Comparison of ENCODE assay signal across 26 cellular contexts in genomic region chr11:109857637-109858036, GRCh38.
DNase-seq lines count a peak whose midpoint lies in the region; ATAC-seq, FAIRE-seq and TF ChIP-seq lines count a peak whose summit lies in the region.
"Had no signal": no experiment of that assay in that cellular context is flagged by ENCODE, and none has a peak within 500 bp of the region (broad histone marks: within the 10 kb centered on the region; RNA-seq: fewer than 3 reads in every experiment).

No MANE protein-coding gene starts in this region.

- no peak overlapping the region for H3K27ac Mint-ChIP-seq in activated CD4-positive, alpha-beta memory T cell treated with anti-CD3 and anti-CD28 coated beads, Interleukin-2, amount 10 ng/mL, durations not matched to agents 7 days and 5 days
- H3K27ac Mint-ChIP-seq: CD14-positive monocyte; CD4-positive, alpha-beta memory T cell; CD4-positive, CD25-positive, alpha-beta regulatory T cell had no signal

- CTCF ChIA-PET in HCT116 (lab: Charles Lee) (interaction anchor here (1.8 kb wide), 1 partner anchor 82 kb away, joined by 6 read pairs; no protein-coding TSS in a partner anchor), K562 (lab: Yijun Ruan, JAX; ENCODE audit: low intra/inter-chr PET ratio) (no interaction called here)
- CTCF ChIA-PET in activated CD4-positive, alpha-beta memory T cell treated with anti-CD3 and anti-CD28 coated beads, Interleukin-2, amount 10 ng/mL, durations not matched to agents 7 days and 5 days (lab: Charles Lee): no interaction called here

- H3K4me1 Mint-ChIP-seq in activated CD4-positive, alpha-beta memory T cell treated with anti-CD3 and anti-CD28 coated beads, Interleukin-2, amount 10 ng/mL, durations not matched to agents 7 days and 5 days: no peaks in the 10 kb centered on the region
- H3K4me1 Mint-ChIP-seq: CD14-positive monocyte; CD4-positive, alpha-beta memory T cell; CD8-positive, alpha-beta memory T cell had no signal

- H3K36me3 ChIP-seq in HCT116 (ENCODE audit: control insufficient read depth in 1 of 2, insufficient read depth in 2 of 2, low read length in 2 of 2) (no peaks in the 10 kb centered on the region), adrenal gland (replicated peaks in 1 of 2) (no peaks in the 10 kb centered on the region), K562 (ENCODE audit: control insufficient read depth, insufficient read depth, low read length) (no peaks in the 10 kb centered on the region), smooth muscle cell (ENCODE audit: low read depth) (no peaks in the 10 kb centered on the region), brain microvascular endothelial cell (replicated peaks) (no peaks in the 10 kb centered on the region)
- H3K36me3 ChIP-seq: BE2C, BLaER1 had no signal

- no peak for TF ChIP-seq CTCF in HCT116 (IDR thresholded peaks at IDR 0.05 in 2 of 3, conservative IDR thresholded peaks at IDR 0.05 in 1 of 3; ENCODE audit: borderline replicate concordance in 1 of 3, insufficient read depth in 1 of 3, low read depth in 2 of 3, low read length in 2 of 3)
- TF ChIP-seq CTCF in adrenal gland (IDR thresholded peaks at IDR 0.05): no peak
- TF ChIP-seq CTCF in K562 (IDR thresholded peaks at IDR 0.05 in 2 of 3, conservative IDR thresholded peaks at IDR 0.05 in 1 of 3; ENCODE audit: insufficient read depth in 2 of 3, low read depth in 1 of 3, low read length in 3 of 3): no peak
- TF ChIP-seq CTCF in smooth muscle cell (IDR thresholded peaks at IDR 0.05; ENCODE audit: borderline replicate concordance, insufficient read depth, poor library complexity, severe bottlenecking): no peak
- no peak for TF ChIP-seq CTCF in brain microvascular endothelial cell (IDR thresholded peaks at IDR 0.05; ENCODE audit: low read depth, low read length, missing control alignments)

- no peak overlapping the region for H3K4me3 ChIP-seq in HCT116 (replicated peaks in 1 of 2; ENCODE audit: low read depth in 1 of 2, low read length in 2 of 2)
- H3K4me3 ChIP-seq in adrenal gland: no peak overlapping the region
- H3K4me3 ChIP-seq in K562: no peak overlapping the region
- no peak overlapping the region for H3K4me3 ChIP-seq in smooth muscle cell
- no peak overlapping the region for H3K4me3 ChIP-seq in brain microvascular endothelial cell (ENCODE audit: low read depth, low read length)
- H3K4me3 ChIP-seq: BLaER1 had no signal

- BruUV-seq in HCT116 (replicated peaks; lab: Mats Ljungman, UMichigan) (no TSS peak), K562 (replicated peaks; lab: Mats Ljungman, UMichigan) (no TSS peak)

- H3K4me2 ChIP-seq in HCT116 (ENCODE audit: low read length) (peak overlapping the region; percentile 52; the same call in 1 of the 2 replicates), K562 (ENCODE audit: insufficient read depth, low read length) (no peak overlapping the region), smooth muscle cell (no peak overlapping the region)
- H3K4me2 ChIP-seq: BLaER1 had no signal

- intact Hi-C loops in HCT116 (cut with micrococcal nuclease) (no loop called here), adrenal gland (cut with DNase I) (no loop called here), K562 (cut with micrococcal nuclease) (loop anchor here (5.0 to 10.0 kb wide), 3 partner anchors 237 to 1160 kb away; partner anchors contain the start of gene ZC3H12C)

- H3K4me3 Mint-ChIP-seq in activated CD4-positive, alpha-beta memory T cell treated with anti-CD3 and anti-CD28 coated beads, Interleukin-2, amount 10 ng/mL, durations not matched to agents 7 days and 5 days: no peak overlapping the region
- H3K4me3 Mint-ChIP-seq: CD14-positive monocyte; CD4-positive, alpha-beta memory T cell; CD4-positive, CD25-positive, alpha-beta regulatory T cell; CD8-positive, alpha-beta memory T cell had no signal

- no peaks in the 10 kb centered on the region for H3K36me3 Mint-ChIP-seq in activated CD4-positive, alpha-beta memory T cell treated with anti-CD3 and anti-CD28 coated beads, Interleukin-2, amount 10 ng/mL, durations not matched to agents 7 days and 5 days (ENCODE audit: low read depth)
- H3K36me3 Mint-ChIP-seq: CD14-positive monocyte; CD4-positive, alpha-beta memory T cell; CD4-positive, CD25-positive, alpha-beta regulatory T cell; CD8-positive, alpha-beta memory T cell had no signal

- no peaks in the 10 kb centered on the region for H3K27me3 ChIP-seq in HCT116 (ENCODE audit: insufficient read depth, low read length)
- H3K27me3 ChIP-seq in adrenal gland: no peaks in the 10 kb centered on the region
- H3K27me3 ChIP-seq in K562 (ENCODE audit: control insufficient read depth in 2 of 2, insufficient read depth in 2 of 2, low read length in 2 of 2): no peaks in the 10 kb centered on the region
- no peaks in the 10 kb centered on the region for H3K27me3 ChIP-seq in smooth muscle cell (ENCODE audit: low read depth)
- no peaks in the 10 kb centered on the region for H3K27me3 ChIP-seq in brain microvascular endothelial cell (replicated peaks)
- H3K27me3 ChIP-seq: BE2C, BLaER1 had no signal

- no peaks in the 10 kb centered on the region for H3K9me2 ChIP-seq in HCT116 (ENCODE audit: insufficient read depth)

- no peaks in the 10 kb centered on the region for H4K20me1 ChIP-seq in HCT116 (ENCODE audit: insufficient read depth)
- H4K20me1 ChIP-seq in K562 (replicated peaks; ENCODE audit: control insufficient read depth, insufficient read depth, low read length): no peaks in the 10 kb centered on the region
- H4K20me1 ChIP-seq in smooth muscle cell (ENCODE audit: low read depth): no peaks in the 10 kb centered on the region
- H4K20me1 ChIP-seq: BLaER1 had no signal

- H2AFZ ChIP-seq in HCT116 (ENCODE audit: low read depth, low read length, poor library complexity, severe bottlenecking) (no peak overlapping the region), K562 (ENCODE audit: low read depth, low read length) (no peak overlapping the region), smooth muscle cell (ENCODE audit: low read depth) (no peak overlapping the region)

- in situ Hi-C loops in K562 (cut with MboI): no loop called here
- in situ Hi-C loops in brain microvascular endothelial cell (cut with HindIII; ENCODE audit: low pct_ligation_motif_present, low sequenced_read_pairs): no loop called here

- H3K79me2 ChIP-seq in HCT116 (ENCODE audit: insufficient read depth, low read length): no peaks in the 10 kb centered on the region
- H3K79me2 ChIP-seq in K562 (ENCODE audit: control insufficient read depth, insufficient read depth, low read length): no peaks in the 10 kb centered on the region
- no peaks in the 10 kb centered on the region for H3K79me2 ChIP-seq in smooth muscle cell (ENCODE audit: low read depth)

- TF ChIP-seq RAD21 in HCT116 (IDR thresholded peaks at IDR 0.05; ENCODE audit: low read depth): no peak
- no peak for TF ChIP-seq RAD21 in K562 (CRISPR knock-in tag; conservative IDR thresholded peaks at IDR 0.05 in 1 of 2, IDR thresholded peaks at IDR 0.05 in 1 of 2)

- H3K27me3 Mint-ChIP-seq in activated CD4-positive, alpha-beta memory T cell treated with anti-CD3 and anti-CD28 coated beads, Interleukin-2, amount 10 ng/mL, durations not matched to agents 7 days and 5 days: no peaks in the 10 kb centered on the region
- H3K27me3 Mint-ChIP-seq: CD4-positive, alpha-beta memory T cell; CD8-positive, alpha-beta memory T cell had no signal

- H3K9me3 Mint-ChIP-seq in activated CD4-positive, alpha-beta memory T cell treated with anti-CD3 and anti-CD28 coated beads, Interleukin-2, amount 10 ng/mL, durations not matched to agents 7 days and 5 days: no peaks in the 10 kb centered on the region
- H3K9me3 Mint-ChIP-seq: CD14-positive monocyte had no signal

- TF ChIP-seq EP300 in K562 (IDR thresholded peaks at IDR 0.05; ENCODE audit: low read length): no peak

- H3K9me3 ChIP-seq in HCT116 (ENCODE audit: control insufficient read depth in 1 of 2, insufficient read depth in 1 of 2, low read depth in 1 of 2, low read length in 2 of 2): no peaks in the 10 kb centered on the region
- no peaks in the 10 kb centered on the region for H3K9me3 ChIP-seq in adrenal gland (replicated peaks in 1 of 3)
- no peaks in the 10 kb centered on the region; the same call in 1 of the 2 replicates for H3K9me3 ChIP-seq in K562 (replicated peaks; ENCODE audit: control insufficient read depth, insufficient read depth, low read depth, low read length)
- H3K9me3 ChIP-seq in smooth muscle cell (replicated peaks; ENCODE audit: low read depth): no peaks in the 10 kb centered on the region
- H3K9me3 ChIP-seq: BE2C, BLaER1 had no signal

- TF ChIP-seq POLR2A in HCT116 (IDR thresholded peaks at IDR 0.05; ENCODE audit: borderline replicate concordance, extremely low read depth, insufficient read depth, insufficient read length) (no peak), adrenal gland (IDR thresholded peaks at IDR 0.05) (no peak), K562 (conservative IDR thresholded peaks at IDR 0.05) (no peak)

- no peak for DNase-seq in HCT116 (ENCODE audit: low read depth, low spot score)
- DNase-seq in adrenal gland: no peak
- DNase-seq in K562 (ENCODE audit: extremely low read depth in 1 of 4, low spot score in 3 of 4): no peak
- no peak for DNase-seq in smooth muscle cell (lab: John Stamatoyannopoulos, UW; ENCODE audit: unreplicated experiment)
- no peak for DNase-seq in brain microvascular endothelial cell
- no peak for DNase-seq in activated CD4-positive, alpha-beta memory T cell treated with anti-CD3 and anti-CD28 coated beads, Interleukin-2, amount 10 ng/mL, durations not matched to agents 7 days and 5 days
- no peak for DNase-seq in DMS53 treated with DMSO at 0.1 percent for 48 hours (lab: John Stamatoyannopoulos, UW; ENCODE audit: unreplicated experiment)
- DNase-seq: 8988T; ACHN; BE2C; C1 segment of cervical spinal cord; CD4-positive, alpha-beta memory T cell; CD4-positive, CD25-positive, alpha-beta regulatory T cell; CD8-positive, alpha-beta memory T cell; COR-L47; DMS 273 treated with DMSO at 0.1 percent for 48 hours; DMS153; DMS53; DMS79 treated with DMSO at 0.1 percent for 48 hours; GF-D8 had no signal

- RAD21 ChIA-PET in HCT116 (lab: Charles Lee; ENCODE audit: low non-redundant PET in 1 of 2, low total read pairs in 2 of 2, uncharacterized antibody in 2 of 2, unreplicated experiment in 2 of 2): no interaction called here

- peak overlapping the region; percentile 84; the same call in 1 of the 2 replicates for H3K27ac ChIP-seq in HCT116 (ENCODE audit: low read depth, low read length)
- H3K27ac ChIP-seq in adrenal gland: peak overlapping the region in 3 of 5 donors; percentile 31 to 69 (median 65)
- H3K27ac ChIP-seq in K562 (ENCODE audit: extremely low read depth, low read depth, low read length): no peak overlapping the region
- peak overlapping the region; percentile 83 for H3K27ac ChIP-seq in smooth muscle cell (ENCODE audit: low read depth)
- no peak overlapping the region for H3K27ac ChIP-seq in brain microvascular endothelial cell
- H3K27ac ChIP-seq: BLaER1 had no signal

- peaks cover 20 to 59% of the 10 kb centered on the region in 2 experiments for H3K4me1 ChIP-seq in HCT116 (ENCODE audit: control insufficient read depth in 1 of 2, insufficient read depth in 2 of 2, low read length in 2 of 2)
- H3K4me1 ChIP-seq in adrenal gland (replicated peaks in 1 of 2): peaks cover 0 to 34% of the 10 kb centered on the region in 2 donors
- peaks cover 0 to 3% of the 10 kb centered on the region in 2 experiments; a peak in 1 of 5 replicates for H3K4me1 ChIP-seq in K562 (replicated peaks in 1 of 2; ENCODE audit: control insufficient read depth in 2 of 2, insufficient read depth in 2 of 2, low read length in 2 of 2)
- peaks cover 3% of the 10 kb centered on the region for H3K4me1 ChIP-seq in smooth muscle cell (ENCODE audit: low read depth)
- H3K4me1 ChIP-seq: BE2C, BLaER1 had no signal

- no peaks in the 10 kb centered on the region for H3K9me1 ChIP-seq in K562 (ENCODE audit: control insufficient read depth, insufficient read depth, low read length)

- no peak overlapping the region for H3K9ac ChIP-seq in HCT116 (ENCODE audit: low read length)
- no peak overlapping the region for H3K9ac ChIP-seq in K562 (ENCODE audit: insufficient read depth in 1 of 2, low read depth in 2 of 2, low read length in 2 of 2)
- H3K9ac ChIP-seq in smooth muscle cell (ENCODE audit: low read depth): no peak overlapping the region
- H3K9ac ChIP-seq: BLaER1 had no signal

- peaks cover 8% of the 10 kb centered on the region for H3F3A ChIP-seq in smooth muscle cell (ENCODE audit: low read depth)

- ATAC-seq in HCT116 (no peak), K562 (no peak)

- POLR2A ChIA-PET in HCT116 (lab: Charles Lee): no interaction called here
- POLR2A ChIA-PET in K562 (lab: Yijun Ruan, JAX): no interaction called here
- POLR2A ChIA-PET in activated CD4-positive, alpha-beta memory T cell treated with anti-CD3 and anti-CD28 coated beads, Interleukin-2, amount 10 ng/mL, durations not matched to agents 7 days and 5 days (lab: Charles Lee): no interaction called here

- FAIRE-seq in K562 (lab: Jason Lieb, UNC): no peak
- FAIRE-seq: A204.1, G401.6, GM12891, GM19239 had no signal

Comparison
In these comparisons a context has a peak if more than half of its experiments do, and no peak if none do; other contexts are left out.
1. H3K27ac ChIP-seq: peak in HCT116 (single experiment), adrenal gland (3 of 5) and smooth muscle cell (single experiment); none in K562 (single experiment) and brain microvascular endothelial cell (single experiment).
2. Of the 22 proteins assayed by ChIP-seq in both K562 and HCT116: peak only in K562: none; only in HCT116: CBX3; in both: none; in neither: 21.